Comparison of ENCODE assay signal across 17 cellular contexts in genomic region chr3:24364359-24364758, GRCh38.
DNase-seq lines count a peak whose midpoint lies in the region; ATAC-seq, FAIRE-seq and TF ChIP-seq lines count a peak whose summit lies in the region.
"Had no signal": no experiment of that assay in that cellular context is flagged by ENCODE, and none has a peak within 500 bp of the region (broad histone marks: within the 10 kb centered on the region; RNA-seq: fewer than 3 reads in every experiment).

No MANE protein-coding gene starts in this region.

- no peak for FAIRE-seq in HepG2 (lab: Jason Lieb, UNC)
- FAIRE-seq: H1 had no signal

- no peak for TF ChIP-seq POLR2A in HCT116 (IDR thresholded peaks at IDR 0.05; ENCODE audit: borderline replicate concordance, extremely low read depth, insufficient read depth, insufficient read length)
- TF ChIP-seq POLR2A in HepG2 (IDR thresholded peaks at IDR 0.05; ENCODE audit: insufficient read depth in 1 of 2, low read depth in 2 of 2, low read length in 2 of 2) = no peak
- no peak for TF ChIP-seq POLR2A in adrenal gland (IDR thresholded peaks at IDR 0.05)

- H3K27ac ChIP-seq in HCT116 (ENCODE audit: low read depth, low read length) (no peak overlapping the region), RWPE2 (ENCODE audit: poor library complexity, severe bottlenecking) (peak overlapping the region; percentile 73), HepG2 (ENCODE audit: extremely low read length, insufficient read depth, low read length) (peak overlapping the region; percentile 82), tibial artery (peak overlapping the region; percentile 34 to 42), adrenal gland (no peak overlapping the region)
- H3K27ac ChIP-seq: C4-2B had no signal

- RAD21 ChIA-PET in HCT116 (lab: Charles Lee; ENCODE audit: low non-redundant PET in 1 of 2, low total read pairs in 2 of 2, uncharacterized antibody in 2 of 2, unreplicated experiment in 2 of 2) = no interaction called here

- in situ Hi-C loops in HepG2 (cut with HindIII; ENCODE audit: extremely low pct_ligation_motif_present, low pct_unique_long_range_greater_than_20kb) = loop anchor here (10.0 kb wide), 1 partner anchor 130 kb away; the partner anchor contains the start of gene THRB

- CTCF ChIA-PET in HCT116 (lab: Charles Lee) = no interaction called here
- CTCF ChIA-PET in HepG2 (lab: Yijun Ruan, JAX; ENCODE audit: low intra/inter-chr PET ratio, low total read pairs) = no interaction called here

- 97% methylated on average over 1 of the region's 1 CpG for WGBS in HepG2 (ENCODE audit: low lambda C conversion rate)
- WGBS in adrenal gland, 4 donors = 91 to 95% (median 93%) methylated on average over 1 of the region's 1 CpG

- no peaks in the 10 kb centered on the region for H3K27me3 ChIP-seq in HCT116 (ENCODE audit: insufficient read depth, low read length)
- H3K27me3 ChIP-seq in RWPE2 (ENCODE audit: insufficient read depth, poor library complexity, severe bottlenecking) = no peaks in the 10 kb centered on the region
- H3K27me3 ChIP-seq in HepG2 (ENCODE audit: control insufficient read depth in 1 of 2, insufficient read depth in 2 of 2, low read length in 2 of 2) = no peaks in the 10 kb centered on the region
- H3K27me3 ChIP-seq in tibial artery = no peaks in the 10 kb centered on the region
- H3K27me3 ChIP-seq in adrenal gland = no peaks in the 10 kb centered on the region

- TF ChIP-seq EP300 in HepG2 (IDR thresholded peaks at IDR 0.05; ENCODE audit: low read depth in 2 of 2, low read length in 2 of 2) = no peak
- no peak for TF ChIP-seq EP300 in HepG2 (CRISPR knock-in tag; IDR thresholded peaks at IDR 0.05; ENCODE audit: borderline replicate concordance)

- H3K4me2 ChIP-seq in HCT116 (ENCODE audit: low read length) = peak overlapping the region; percentile 67; the same call in 1 of the 2 replicates
- H3K4me2 ChIP-seq in HepG2 (ENCODE audit: low read depth, low read length) = no peak overlapping the region; the same call in 1 of the 2 replicates

- H3K36me3 ChIP-seq in HCT116 (ENCODE audit: control insufficient read depth in 1 of 2, insufficient read depth in 2 of 2, low read length in 2 of 2) (no peaks in the 10 kb centered on the region), RWPE2 (ENCODE audit: low read depth) (no peaks in the 10 kb centered on the region), HepG2 (replicated peaks in 1 of 2; ENCODE audit: control insufficient read depth in 1 of 2, insufficient read depth in 2 of 2, low read length in 2 of 2) (no peaks in the 10 kb centered on the region), tibial artery (no peaks in the 10 kb centered on the region), adrenal gland (replicated peaks in 1 of 2) (no peaks in the 10 kb centered on the region)

- POLR2A ChIA-PET in HCT116 (lab: Charles Lee) = no interaction called here
- POLR2A ChIA-PET in HepG2 (lab: Yijun Ruan, JAX) = interaction anchor here (1.9 to 4.6 kb wide), 3 partner anchors 9 to 131 kb away, joined by 6 to 41 read pairs (median 25); partner anchors contain the start of gene THRB

- no TSS peak for BruUV-seq in HCT116 (replicated peaks; lab: Mats Ljungman, UMichigan)
- BruUV-seq in HepG2 (replicated peaks; lab: Mats Ljungman, UMichigan) = no TSS peak

- peaks cover 3 to 10% of the 10 kb centered on the region in 2 experiments; a peak in 2 of 4 replicates for H3K4me1 ChIP-seq in HCT116 (ENCODE audit: control insufficient read depth in 1 of 2, insufficient read depth in 2 of 2, low read length in 2 of 2)
- H3K4me1 ChIP-seq in RWPE2 (ENCODE audit: insufficient read depth, poor library complexity, severe bottlenecking) = peaks cover 24% of the 10 kb centered on the region
- peaks cover 86% of the 10 kb centered on the region for H3K4me1 ChIP-seq in HepG2 (ENCODE audit: insufficient read depth, low read length)
- peaks cover 15 to 97% (median 42%) of the 10 kb centered on the region in 4 donors for H3K4me1 ChIP-seq in tibial artery
- peaks cover 10 to 26% of the 10 kb centered on the region in 2 donors for H3K4me1 ChIP-seq in adrenal gland (replicated peaks in 1 of 2)

- H3K9me3 ChIP-seq in HCT116 (ENCODE audit: control insufficient read depth in 1 of 2, insufficient read depth in 1 of 2, low read depth in 1 of 2, low read length in 2 of 2) (no peaks in the 10 kb centered on the region), RWPE2 (ENCODE audit: severe bottlenecking) (no peaks in the 10 kb centered on the region), HepG2 (ENCODE audit: low read length) (no peaks in the 10 kb centered on the region), tibial artery (no peaks in the 10 kb centered on the region), adrenal gland (replicated peaks in 1 of 3) (no peaks in the 10 kb centered on the region)

- TF ChIP-seq RAD21 in HCT116 (IDR thresholded peaks at IDR 0.05; ENCODE audit: low read depth) (no peak), HepG2 (CRISPR knock-in tag; IDR thresholded peaks at IDR 0.05) (no peak)

- TF ChIP-seq CTCF in HCT116 (IDR thresholded peaks at IDR 0.05 in 2 of 3, conservative IDR thresholded peaks at IDR 0.05 in 1 of 3; ENCODE audit: borderline replicate concordance in 1 of 3, insufficient read depth in 1 of 3, low read depth in 2 of 3, low read length in 2 of 3) (no peak), RWPE2 (IDR thresholded peaks at IDR 0.05; ENCODE audit: poor library complexity, severe bottlenecking) (no peak), HepG2 (CRISPR knock-in tag; IDR thresholded peaks at IDR 0.05) (no peak), tibial artery (IDR thresholded peaks at IDR 0.05) (no peak), adrenal gland (IDR thresholded peaks at IDR 0.05) (no peak)

- H3K9me2 ChIP-seq in HCT116 (ENCODE audit: insufficient read depth) = no peaks in the 10 kb centered on the region

- H4K20me1 ChIP-seq in HCT116 (ENCODE audit: insufficient read depth) (no peaks in the 10 kb centered on the region), HepG2 (ENCODE audit: insufficient read depth, low read length) (no peaks in the 10 kb centered on the region)

- H2AFZ ChIP-seq in HCT116 (ENCODE audit: low read depth, low read length, poor library complexity, severe bottlenecking) (no peak overlapping the region), HepG2 (ENCODE audit: low read length) (no peak overlapping the region)

- H3K9ac ChIP-seq in HCT116 (ENCODE audit: low read length) (no peak overlapping the region), HepG2 (ENCODE audit: insufficient read depth, low read depth, low read length) (no peak overlapping the region)

- ATAC-seq in HCT116 (no peak), RWPE2 (ENCODE audit: low read depth) (no peak), HepG2 (no peak)

- H3K79me2 ChIP-seq in HCT116 (ENCODE audit: insufficient read depth, low read length) (no peaks in the 10 kb centered on the region), HepG2 (ENCODE audit: insufficient read depth, low read length) (peaks cover 31% of the 10 kb centered on the region)

- intact Hi-C loops in HCT116 (cut with micrococcal nuclease) (no loop called here), HepG2 (cut with micrococcal nuclease; ENCODE audit: unreplicated experiment) (no loop called here), tibial artery (cut with DNase I; ENCODE audit: low total_unique reads) (no loop called here), adrenal gland (cut with DNase I) (no loop called here)

- H3K4me3 ChIP-seq in HCT116 (replicated peaks in 1 of 2; ENCODE audit: low read depth in 1 of 2, low read length in 2 of 2) (no peak overlapping the region), RWPE2 (ENCODE audit: severe bottlenecking) (no peak overlapping the region), HepG2 (replicated peaks in 1 of 3; ENCODE audit: insufficient read depth in 1 of 3, low read depth in 2 of 3, low read length in 3 of 3) (no peak overlapping the region), tibial artery (no peak overlapping the region), adrenal gland (no peak overlapping the region)

- DNase-seq in HCT116 (ENCODE audit: low read depth, low spot score) = no peak
- no peak for DNase-seq in RWPE2 (ENCODE audit: low spot score)
- DNase-seq in HepG2 (ENCODE audit: low spot score) = no peak
- no peak for DNase-seq in tibial artery
- no peak for DNase-seq in adrenal gland
- DNase-seq in SW480 (ENCODE audit: low spot score) = no peak
- DNase-seq in NCI-H2081 treated with DMSO at 0.1 percent for 48 hours (lab: John Stamatoyannopoulos, UW) = no peak
- DNase-seq: AML-193, DMS79, HFFc6, NCI-H1092, NCI-H1436 treated with DMSO at 0.1 percent for 48 hours, NCI-H2029, NCI-H2171, NCI-H526 treated with DMSO at 0.1 percent for 48 hours had no signal

TF ChIP-seq in HCT116, 20 proteins besides CTCF, POLR2A, EP300 and RAD21 (continues in another document):
- TF ChIP-seq ZBTB33 (IDR thresholded peaks at IDR 0.05; ENCODE audit: extremely low read depth, insufficient replicate concordance, low read length) = no peak

TF ChIP-seq in HepG2, 621 proteins besides CTCF, POLR2A, EP300 and RAD21 (continues in another document):
- TF ChIP-seq ZNF629 (CRISPR knock-in tag; conservative IDR thresholded peaks at IDR 0.05) (peak; percentile 97), ZNF280B (CRISPR knock-in tag; IDR thresholded peaks at IDR 0.05; ENCODE audit: borderline replicate concordance) (no peak), MATR3 (CRISPR knock-in tag; IDR thresholded peaks at IDR 0.05) (no peak)

Comparison
In these comparisons a context has a peak if more than half of its experiments do, and no peak if none do; other contexts are left out.
1. H3K27ac ChIP-seq: peak in RWPE2 (single experiment), HepG2 (single experiment) and tibial artery (2 of 2); none in HCT116 (single experiment) and adrenal gland (0 of 5).